Comparison of ENCODE assay signal across 8 cellular contexts in the genomic region with DNA sequence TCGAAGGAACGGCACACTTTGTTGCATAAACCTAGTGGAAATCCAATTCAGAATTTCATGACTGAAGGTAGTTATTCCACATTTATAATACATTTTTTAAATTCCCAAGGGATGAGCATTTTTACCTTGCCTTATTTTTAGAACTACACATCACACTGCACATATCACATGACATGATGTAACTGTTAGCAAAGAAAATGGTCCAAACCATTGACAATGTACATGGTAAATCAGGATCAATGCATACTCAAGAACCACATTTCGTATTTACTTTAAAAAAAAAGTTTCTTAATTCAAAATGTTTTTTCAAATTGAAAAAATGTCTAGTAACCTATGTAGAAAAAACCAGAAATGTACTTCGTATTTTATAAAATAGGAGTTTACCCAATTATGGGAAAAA. TPM values are rescaled to one million over a fixed set of nuclear protein-coding genes. Genes with fewer than 3 reads are reported as not detected.
DNase-seq lines count a peak whose midpoint lies in the region; ATAC-seq and TF ChIP-seq lines count a peak whose summit lies in the region.

No MANE protein-coding gene starts in this region.

- H3K9me3 Mint-ChIP-seq in activated CD4-positive, alpha-beta memory T cell treated with anti-CD3 and anti-CD28 coated beads for 36 hours = no peaks in the 10 kb centered on the region

- H3K4me1 ChIP-seq in foreskin keratinocyte (peaks cover 37% of the 10 kb centered on the region), smooth muscle cell (ENCODE audit: low read depth) (peaks cover 32% of the 10 kb centered on the region)

- no peak for ATAC-seq in foreskin keratinocyte
- no peak for ATAC-seq in GM18858 (IDR thresholded peaks at IDR 0.05; ENCODE audit: unreplicated experiment)

- peaks cover 19% of the 10 kb centered on the region for H3K36me3 Mint-ChIP-seq in activated CD4-positive, alpha-beta memory T cell treated with anti-CD3 and anti-CD28 coated beads for 36 hours

- POLR2A ChIA-PET in activated CD4-positive, alpha-beta memory T cell treated with anti-CD3 and anti-CD28 coated beads for 36 hours (lab: Charles Lee) = no interaction called here

- no peaks in the 10 kb centered on the region for H3K27me3 Mint-ChIP-seq in activated CD4-positive, alpha-beta memory T cell treated with anti-CD3 and anti-CD28 coated beads for 36 hours

- H3K4me3 Mint-ChIP-seq in activated CD4-positive, alpha-beta memory T cell treated with anti-CD3 and anti-CD28 coated beads for 36 hours = peak overlapping the region; percentile 73

- peak overlapping the region; percentile 66 for H3K27ac Mint-ChIP-seq in activated CD4-positive, alpha-beta memory T cell treated with anti-CD3 and anti-CD28 coated beads for 36 hours

- CTCF ChIA-PET in activated CD4-positive, alpha-beta memory T cell treated with anti-CD3 and anti-CD28 coated beads for 36 hours (lab: Charles Lee) = no interaction called here

- H3K4me2 ChIP-seq in smooth muscle cell = peak overlapping the region; percentile 91

- no peaks in the 10 kb centered on the region for H3K36me3 ChIP-seq in smooth muscle cell (ENCODE audit: low read depth)

- no peaks in the 10 kb centered on the region for H3K9me3 ChIP-seq in smooth muscle cell (replicated peaks; ENCODE audit: low read depth)

- no peak for TF ChIP-seq CTCF in HL-60 (IDR thresholded peaks at IDR 0.05; ENCODE audit: insufficient read depth, low read length)
- TF ChIP-seq CTCF in foreskin keratinocyte (conservative IDR thresholded peaks at IDR 0.05) = no peak
- no peak for TF ChIP-seq CTCF in smooth muscle cell (IDR thresholded peaks at IDR 0.05; ENCODE audit: borderline replicate concordance, insufficient read depth, poor library complexity, severe bottlenecking)

- H3K4me3 ChIP-seq in HL-60 (replicated peaks; ENCODE audit: insufficient read depth, low read length) = peak overlapping the region; percentile 85
- peak overlapping the region; percentile 97 for H3K4me3 ChIP-seq in smooth muscle cell

- WGBS in smooth muscle cell (ENCODE audit: low lambda C conversion rate) = 67% methylated on average over 4 of the region's 4 CpGs

- intact Hi-C loops in activated CD4-positive, alpha-beta memory T cell treated with anti-CD3 and anti-CD28 coated beads for 36 hours (cut with micrococcal nuclease) = loop anchor here (5.0 kb wide), 3 partner anchors 53 to 873 kb away; a partner anchor contains a TSS

- H3K27me3 ChIP-seq in HL-60 (ENCODE audit: insufficient read depth, poor library complexity, severe bottlenecking) = no peaks in the 10 kb centered on the region
- H3K27me3 ChIP-seq in foreskin keratinocyte = no peaks in the 10 kb centered on the region
- no peaks in the 10 kb centered on the region for H3K27me3 ChIP-seq in smooth muscle cell (ENCODE audit: low read depth)

- peaks cover 84% of the 10 kb centered on the region for H3K79me2 ChIP-seq in smooth muscle cell (ENCODE audit: low read depth)

- in situ Hi-C loops in KBM-7 (cut with MboI; ENCODE audit: low pct_unique_long_range_greater_than_20kb, low sequenced_read_pairs) = no loop called here

- H3K9ac ChIP-seq in smooth muscle cell (ENCODE audit: low read depth) = peak overlapping the region; percentile 94

- no peak overlapping the region for H2AFZ ChIP-seq in smooth muscle cell (ENCODE audit: low read depth)

- peaks cover 85% of the 10 kb centered on the region for H4K20me1 ChIP-seq in smooth muscle cell (ENCODE audit: low read depth)

- no peak for DNase-seq in HL-60 (ENCODE audit: low read depth in 1 of 2, low spot score in 1 of 2)
- DNase-seq in activated CD4-positive, alpha-beta memory T cell treated with anti-CD3 and anti-CD28 coated beads for 36 hours = no peak
- DNase-seq in foreskin keratinocyte = peak in 1 of 2 donors; percentile 36
- DNase-seq in smooth muscle cell (lab: John Stamatoyannopoulos, UW; ENCODE audit: unreplicated experiment) = no peak
- DNase-seq in SK-N-DZ (ENCODE audit: low spot score) = no peak
- no peak for DNase-seq in stimulated activated CD4-positive, alpha-beta T cell treated with anti-CD3 and anti-CD28 coated beads, Interleukin-12 subunit alpha, Interleukin-12 subunit beta, amount 100 ng/mL, for 4 hours
- no peak for DNase-seq in KBM-7

- peaks cover 62% of the 10 kb centered on the region for H3K4me1 Mint-ChIP-seq in activated CD4-positive, alpha-beta memory T cell treated with anti-CD3 and anti-CD28 coated beads for 36 hours (ENCODE audit: low read depth)

- H3K27ac ChIP-seq in HL-60 (replicated peaks) (peak overlapping the region; percentile 93), foreskin keratinocyte (peak overlapping the region; percentile 90), smooth muscle cell (ENCODE audit: low read depth) (peak overlapping the region; percentile 95)

- peaks cover 14% of the 10 kb centered on the region for H3F3A ChIP-seq in smooth muscle cell (ENCODE audit: low read depth)

RNA-seq across cellular contexts. Expression of a gene that starts 2.5 kb away (rescaled TPM):
- 10 to 100 TPM; 57.3 to 63.8 TPM for total RNA-seq in activated CD4-positive, alpha-beta memory T cell treated with anti-CD3 and anti-CD28 coated beads for 36 hours
- 33.9 and 35.8 TPM in 2 replicates for total RNA-seq in foreskin keratinocyte
- 6.8 and 7.6 TPM in 2 replicates for polyA plus RNA-seq in foreskin keratinocyte
- total RNA-seq in smooth muscle cell = 59.9 and 69.7 TPM in 2 replicates
- 16.9 and 23.2 TPM in 2 replicates for polyA plus RNA-seq in smooth muscle cell
- 24.1 and 37.8 TPM in 2 replicates for polyA plus RNA-seq in SK-N-DZ (2014; cell fraction: cytosol; rRNA removed)
- 83.5 and 163 TPM in 2 replicates for polyA plus RNA-seq in SK-N-DZ (2014; cell fraction: nucleus; rRNA removed)
